In the genomic region with DNA sequence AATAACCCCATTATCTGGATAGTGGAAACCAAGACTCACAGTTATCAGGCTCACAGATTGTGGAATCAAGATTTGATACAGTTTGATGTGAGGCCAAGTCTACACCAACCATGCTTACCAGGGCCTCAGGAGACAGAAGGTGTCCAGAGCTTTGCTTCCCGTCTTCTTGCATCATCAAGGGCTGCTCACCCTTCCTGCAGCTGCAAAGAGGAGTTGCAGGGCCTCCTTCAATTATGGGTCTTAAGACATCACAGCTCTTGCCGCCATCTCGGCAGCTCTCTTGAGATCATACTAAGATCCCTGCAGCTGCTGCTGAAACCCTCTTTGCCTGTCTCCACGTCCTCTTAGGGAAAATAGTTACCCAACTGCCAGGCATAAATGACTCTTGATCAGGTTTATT, we compare ENCODE assay signal across 16 cellular contexts.
"Had no signal": no experiment of that assay in that cellular context is flagged by ENCODE, and none has a peak within 500 bp of the region (broad histone marks: within the 10 kb centered on the region; RNA-seq: fewer than 3 reads in every experiment).

No MANE protein-coding gene starts in this region.

- ATAC-seq: activated CD8-positive, alpha-beta memory T cell treated with anti-CD3 and anti-CD28 coated beads, Interleukin-2, amount 10 ng/mL, durations not matched to agents 7 days and 5 days; left lung; WTC11 had no signal

- DNase-seq: activated CD4-positive, alpha-beta memory T cell treated with anti-CD3 and anti-CD28 coated beads, Interleukin-2, amount 10 ng/mL, durations not matched to agents 7 days and 5 days; activated CD4-positive, alpha-beta T cell treated with anti-CD3 and anti-CD28 coated beads for 4 hours; activated CD8-positive, alpha-beta memory T cell treated with anti-CD3 and anti-CD28 coated beads, Interleukin-2, amount 10 ng/mL, durations not matched to agents 7 days and 5 days; activated naive CD4-positive, alpha-beta T cell; activated naive CD8-positive, alpha-beta T cell treated with anti-CD3 and anti-CD28 coated beads for 36 hours; amygdala; dorsolateral prefrontal cortex; hypothalamus; left lung; nephron progenitor cell; occipital lobe; stimulated activated CD4-positive, alpha-beta T cell treated with anti-CD3 and anti-CD28 coated beads, Interleukin-12 subunit alpha, Interleukin-12 subunit beta, amount 100 ng/mL, for 4 hours; stimulated activated CD4-positive, alpha-beta T cell treated with anti-CD3 and anti-CD28 coated beads, Interleukin-1b, Interleukin-23, amount 100 ng/mL, for 48 hours; stimulated activated CD8-positive, alpha-beta memory T cell treated with anti-CD3 and anti-CD28 coated beads, Interleukin-4, amount 100 ng/mL, for 48 hours; stimulated activated naive CD4-positive, alpha-beta T cell had no signal
